In genomic region chr2:158004131-158004530, GRCh38 we compare ENCODE assay signal across 23 cellular contexts.
DNase-seq lines count a peak whose midpoint lies in the region; ATAC-seq, FAIRE-seq and TF ChIP-seq lines count a peak whose summit lies in the region.
"Had no signal": no experiment of that assay in that cellular context is flagged by ENCODE, and none has a peak within 500 bp of the region (broad histone marks: within the 10 kb centered on the region; RNA-seq: fewer than 3 reads in every experiment).

No MANE protein-coding gene starts in this region.

- H3K9me3 ChIP-seq in K562 (replicated peaks; ENCODE audit: control insufficient read depth, insufficient read depth, low read depth, low read length) (no peaks in the 10 kb centered on the region), transverse colon (no peaks in the 10 kb centered on the region)
- H3K9me3 ChIP-seq: thoracic aorta had no signal

- no peak for FAIRE-seq in K562 (lab: Jason Lieb, UNC)
- FAIRE-seq: GM12891 had no signal

- no peak for TF ChIP-seq EP300 in K562 (IDR thresholded peaks at IDR 0.05; ENCODE audit: low read length)
- no peak for TF ChIP-seq EP300 in transverse colon (IDR thresholded peaks at IDR 0.05; ENCODE audit: low read depth)

- no peak overlapping the region for H3K4me2 ChIP-seq in K562 (ENCODE audit: insufficient read depth, low read length)

- POLR2A ChIA-PET in K562 (lab: Yijun Ruan, JAX) = interaction anchor here (0.7 to 1.2 kb wide), 5 partner anchors 10 to 306 kb away, joined by 3 to 6 read pairs (median 3); no protein-coding TSS in a partner anchor

- H2AFZ ChIP-seq in K562 (ENCODE audit: low read depth, low read length) = no peak overlapping the region

- H3K27ac ChIP-seq in K562 (ENCODE audit: extremely low read depth, low read depth, low read length) = no peak overlapping the region
- no peak overlapping the region for H3K27ac ChIP-seq in transverse colon
- H3K27ac ChIP-seq: cardiac muscle cell, skin epidermis, thoracic aorta had no signal

- no TSS peak for BruUV-seq in K562 (replicated peaks; lab: Mats Ljungman, UMichigan)

- H3K27me3 ChIP-seq in K562 (ENCODE audit: control insufficient read depth in 2 of 2, insufficient read depth in 2 of 2, low read length in 2 of 2) (no peaks in the 10 kb centered on the region), transverse colon (no peaks in the 10 kb centered on the region)
- H3K27me3 ChIP-seq: cardiac muscle cell had no signal

- no peak for TF ChIP-seq CTCF in AG10803 (conservative IDR thresholded peaks at IDR 0.05; ENCODE audit: low read length)
- TF ChIP-seq CTCF in K562 (IDR thresholded peaks at IDR 0.05 in 2 of 3, conservative IDR thresholded peaks at IDR 0.05 in 1 of 3; ENCODE audit: insufficient read depth in 2 of 3, low read depth in 1 of 3, low read length in 3 of 3) = no peak
- no peak for TF ChIP-seq CTCF in transverse colon (IDR thresholded peaks at IDR 0.05)

- no peaks in the 10 kb centered on the region for H3K79me2 ChIP-seq in K562 (ENCODE audit: control insufficient read depth, insufficient read depth, low read length)

- DNase-seq in AG10803 (ENCODE audit: low read depth) (peak; percentile 7), NCI-H446 treated with DMSO at 0.1 percent for 48 hours (lab: John Stamatoyannopoulos, UW) (peak; percentile 41), K562 (ENCODE audit: extremely low read depth in 1 of 4, low spot score in 3 of 4) (no peak), iris pigment epithelial cell (ENCODE audit: low read depth) (peak; percentile 7), transverse colon (no peak), NCI-H2196 (lab: John Stamatoyannopoulos, UW; ENCODE audit: unreplicated experiment) (no peak), KBM-7 (no peak), retina (no peak)
- DNase-seq: ACHN; activated effector memory CD4-positive, alpha-beta T cell treated with Interleukin-2 at 50 U/mL for 16 hours; DMS153; GOT3; Kasumi-1; NCI-H1092 treated with DMSO at 0.1 percent for 48 hours; NCI-H524; nephron progenitor cell; SHP77; stimulated activated naive CD4-positive, alpha-beta T cell; T-helper 1 cell had no signal

- H3K36me3 ChIP-seq in K562 (ENCODE audit: control insufficient read depth, insufficient read depth, low read length) (no peaks in the 10 kb centered on the region), transverse colon (no peaks in the 10 kb centered on the region)
- H3K36me3 ChIP-seq: cardiac muscle cell, thoracic aorta had no signal

- H3K4me1 ChIP-seq in K562 (replicated peaks in 1 of 2; ENCODE audit: control insufficient read depth in 2 of 2, insufficient read depth in 2 of 2, low read length in 2 of 2) (peaks cover 0 to 5% of the 10 kb centered on the region in 2 experiments; a peak in 1 of 5 replicates), transverse colon (no peaks in the 10 kb centered on the region)

- intact Hi-C loops in K562 (cut with micrococcal nuclease) (loop anchor here (10.0 kb wide), 1 partner anchor 129 kb away; the partner anchor contains the start of gene ACVR1), transverse colon (cut with DNase I; ENCODE audit: low total_unique reads) (no loop called here)

- H3K9ac ChIP-seq in K562 (ENCODE audit: insufficient read depth in 1 of 2, low read depth in 2 of 2, low read length in 2 of 2) = no peak overlapping the region

- ATAC-seq in K562 = no peak

- in situ Hi-C loops in K562 (cut with MboI) (loop anchor here (10.0 to 25.0 kb wide), 2 partner anchors 99 to 667 kb away; partner anchors contain the start of gene ERMN), transverse colon (cut with MboI; ENCODE audit: low pct_ligation_motif_present in 1 of 4, low pct_unique_long_range_greater_than_20kb in 1 of 4, low sequenced_read_pairs in 3 of 4) (loop anchor here (10.0 to 25.0 kb wide), 7 partner anchors 229 to 709 kb away; partner anchors contain the start of gene ERMN (in 1 of the 4)), KBM-7 (cut with MboI; ENCODE audit: low pct_unique_long_range_greater_than_20kb, low sequenced_read_pairs) (loop anchor here (25.0 kb wide), 1 partner anchor 517 kb away; no protein-coding TSS in a partner anchor)

- CTCF ChIA-PET in K562 (lab: Yijun Ruan, JAX; ENCODE audit: low intra/inter-chr PET ratio) = no interaction called here

- H3K4me3 ChIP-seq in AG10803 (ENCODE audit: low read length) (no peak overlapping the region), K562 (no peak overlapping the region), transverse colon (no peak overlapping the region)
- H3K4me3 ChIP-seq: cardiac muscle cell, skin epidermis, thoracic aorta had no signal

- no peak for TF ChIP-seq RAD21 in K562 (CRISPR knock-in tag; conservative IDR thresholded peaks at IDR 0.05 in 1 of 2, IDR thresholded peaks at IDR 0.05 in 1 of 2)

- no peaks in the 10 kb centered on the region for H3K9me1 ChIP-seq in K562 (ENCODE audit: control insufficient read depth, insufficient read depth, low read length)

- no peaks in the 10 kb centered on the region for H4K20me1 ChIP-seq in K562 (replicated peaks; ENCODE audit: control insufficient read depth, insufficient read depth, low read length)

- TF ChIP-seq POLR2A in K562 (conservative IDR thresholded peaks at IDR 0.05) (no peak), transverse colon (IDR thresholded peaks at IDR 0.05) (no peak)

- 61% methylated on average over 4 of the region's 4 CpGs for WGBS in K562 (ENCODE audit: insufficient coverage, low coverage, missing lambda C conversion rate)
- 68 to 82% methylated on average over 4 of the region's 4 CpGs for WGBS in transverse colon (ENCODE audit: low coverage in 1 of 2), 2 donors

TF ChIP-seq in K562, 482 proteins besides CTCF, POLR2A, EP300 and RAD21:
- TF ChIP-seq ZNF24 (IDR thresholded peaks at IDR 0.05) (0 out of 2 replicates have a peak, but pooled peaks have one; percentile 39), ATF3 (IDR thresholded peaks at IDR 0.05) (peak; percentile 43), ATF3 (CRISPR knock-in tag; conservative IDR thresholded peaks at IDR 0.05) (no peak), RFX1 (IDR thresholded peaks at IDR 0.05) (peak; percentile 36; the same call in 1 of the 2 replicates), ZNF639 (CRISPR knock-in tag; conservative IDR thresholded peaks at IDR 0.05 in 1 of 2, IDR thresholded peaks at IDR 0.05 in 1 of 2) (no peak)

Comparison
In these comparisons a context has a peak if more than half of its experiments do, and no peak if none do; other contexts are left out.
1. DNase-seq: peak in AG10803 (single experiment), NCI-H446 treated with DMSO at 0.1 percent for 48 hours (single experiment) and iris pigment epithelial cell (single experiment); none in K562 (0 of 4), transverse colon (single experiment), NCI-H2196 (single experiment), KBM-7 (single experiment) and retina (single experiment).